16 cellular contexts compared by ENCODE assay signal in the genomic region with DNA sequence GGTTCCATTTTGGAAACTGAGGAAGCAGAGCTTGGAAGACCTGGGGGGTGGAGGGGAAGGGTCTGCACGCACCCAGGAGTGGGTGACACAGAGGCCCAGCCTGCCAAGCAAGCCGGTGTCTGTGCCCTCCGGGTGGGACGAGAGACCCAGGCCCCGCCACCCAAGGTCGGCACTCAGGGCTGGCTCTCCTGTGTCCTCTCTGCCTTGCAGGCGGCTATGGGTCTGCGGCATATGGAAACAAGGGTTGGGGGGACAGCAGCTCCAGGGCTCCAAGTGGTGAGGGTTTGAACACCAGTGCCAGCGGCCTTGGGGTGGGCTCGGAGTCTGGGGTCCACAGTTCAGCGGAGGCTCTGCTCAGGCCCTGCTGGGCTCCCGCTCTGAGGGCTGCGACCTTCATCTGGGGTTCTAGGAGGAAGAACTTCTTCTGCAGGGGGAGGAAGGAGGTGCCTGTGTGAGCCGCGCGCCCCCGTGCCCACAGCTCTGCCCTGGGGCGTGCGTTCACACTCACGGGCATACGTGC. TPM values are rescaled to one million over a fixed set of nuclear protein-coding genes. Genes with fewer than 3 reads are reported as not detected.
DNase-seq lines count a peak whose midpoint lies in the region; ATAC-seq and TF ChIP-seq lines count a peak whose summit lies in the region.
"Had no signal": no experiment of that assay in that cellular context is flagged by ENCODE, and none has a peak within 500 bp of the region (broad histone marks: within the 10 kb centered on the region; RNA-seq: fewer than 3 reads in every experiment).

No MANE protein-coding gene starts in this region.

- H3K9me3 ChIP-seq in CD8-positive, alpha-beta memory T cell (ENCODE audit: low read length), result no peaks in the 10 kb centered on the region
- H3K9me3 ChIP-seq in naive thymus-derived CD4-positive, alpha-beta T cell (ENCODE audit: control insufficient read depth in 2 of 3, low read length in 3 of 3), result no peaks in the 10 kb centered on the region
- H3K9me3 ChIP-seq: upper lobe of left lung had no signal

- H3K27ac ChIP-seq in CD8-positive, alpha-beta memory T cell (ENCODE audit: low read depth, low read length), result peak overlapping the region; percentile 38
- H3K27ac ChIP-seq in naive thymus-derived CD4-positive, alpha-beta T cell (ENCODE audit: low read depth, low read length), result peak overlapping the region; percentile 77
- H3K27ac ChIP-seq: upper lobe of left lung had no signal

- POLR2A ChIA-PET in activated CD4-positive, alpha-beta T cell treated with anti-CD3 and anti-CD28 coated beads for 36 hours (lab: Charles Lee), result interaction anchor here (0.7 to 3.2 kb wide), 5 partner anchors 9 to 24 kb away, joined by 3 to 62 read pairs (median 6); a partner anchor contains a TSS
- POLR2A ChIA-PET in CD8-positive, alpha-beta memory T cell (lab: Charles Lee), result interaction anchor here (0.5 kb wide), 1 partner anchor 22 kb away, joined by 3 read pairs; no protein-coding TSS in a partner anchor
- POLR2A ChIA-PET in activated CD8-positive, alpha-beta T cell treated with anti-CD3 and anti-CD28 coated beads, Interleukin-2, amount 10 ng/mL, durations not matched to agents 7 days and 5 days (lab: Charles Lee), result interaction anchor here (0.8 to 2.2 kb wide), 3 partner anchors 16 to 24 kb away, joined by 7 to 9 read pairs (median 8); no protein-coding TSS in a partner anchor
- POLR2A ChIA-PET in naive thymus-derived CD4-positive, alpha-beta T cell (lab: Charles Lee), result interaction anchor here (0.7 to 5.3 kb wide), 5 partner anchors 15 to 116 kb away, joined by 3 to 34 read pairs (median 5); no protein-coding TSS in a partner anchor

- peak; percentile 62 for DNase-seq in activated CD4-positive, alpha-beta T cell treated with anti-CD3 and anti-CD28 coated beads for 36 hours
- no peak for DNase-seq in activated CD4-positive, alpha-beta T cell treated with anti-CD3 and anti-CD28 coated beads for 1 hour
- no peak for DNase-seq in CD8-positive, alpha-beta memory T cell
- DNase-seq in activated CD8-positive, alpha-beta T cell treated with anti-CD3 and anti-CD28 coated beads, Interleukin-2, amount 10 ng/mL, durations not matched to agents 7 days and 5 days, result no peak
- DNase-seq in naive thymus-derived CD4-positive, alpha-beta T cell, result no peak
- no peak for DNase-seq in posterior vena cava (ENCODE audit: low spot score)
- DNase-seq in type B pancreatic cell (ENCODE audit: extremely low spot score, unreplicated experiment), result no peak
- DNase-seq: NCI-H1436 had no signal

- no peak overlapping the region for H3K4me3 ChIP-seq in CD8-positive, alpha-beta memory T cell (ENCODE audit: low read length)
- no peak overlapping the region for H3K4me3 ChIP-seq in naive thymus-derived CD4-positive, alpha-beta T cell (ENCODE audit: low read length)
- H3K4me3 ChIP-seq: smooth muscle cell had no signal

- ATAC-seq in activated CD4-positive, alpha-beta T cell treated with anti-CD3 and anti-CD28 coated beads for 36 hours, result peak; percentile 9
- no peak for ATAC-seq in activated CD8-positive, alpha-beta T cell treated with anti-CD3 and anti-CD28 coated beads, Interleukin-2, amount 10 ng/mL, durations not matched to agents 7 days and 5 days
- no peak for ATAC-seq in naive thymus-derived CD4-positive, alpha-beta T cell
- ATAC-seq in HG03457 (IDR thresholded peaks at IDR 0.05; ENCODE audit: unreplicated experiment), result no peak

- CTCF ChIA-PET in activated CD4-positive, alpha-beta T cell treated with anti-CD3 and anti-CD28 coated beads for 36 hours (lab: Charles Lee), result interaction anchor here (0.7 to 1.9 kb wide), 7 partner anchors 11 to 80 kb away, joined by 3 to 11 read pairs (median 3); a partner anchor contains a TSS
- CTCF ChIA-PET in CD8-positive, alpha-beta memory T cell (lab: Charles Lee), result interaction anchor here (0.7 to 5.8 kb wide), 4 partner anchors 16 to 89 kb away, joined by 3 to 89 read pairs (median 14); no protein-coding TSS in a partner anchor
- CTCF ChIA-PET in activated CD8-positive, alpha-beta T cell treated with anti-CD3 and anti-CD28 coated beads, Interleukin-2, amount 10 ng/mL, durations not matched to agents 7 days and 5 days (lab: Charles Lee), result interaction anchor here (0.7 to 4.7 kb wide), 8 partner anchors 8 to 91 kb away, joined by 3 to 132 read pairs (median 10); no protein-coding TSS in a partner anchor
- CTCF ChIA-PET in naive thymus-derived CD4-positive, alpha-beta T cell (lab: Charles Lee), result interaction anchor here (0.8 to 3.4 kb wide), 6 partner anchors 21 to 91 kb away, joined by 3 to 57 read pairs (median 6); no protein-coding TSS in a partner anchor

- no peaks in the 10 kb centered on the region for H3K27me3 ChIP-seq in CD8-positive, alpha-beta memory T cell (ENCODE audit: insufficient read depth, low read length, poor library complexity, severe bottlenecking)
- no peaks in the 10 kb centered on the region for H3K27me3 ChIP-seq in naive thymus-derived CD4-positive, alpha-beta T cell (ENCODE audit: control insufficient read depth in 2 of 2, insufficient read depth in 2 of 2, low read length in 2 of 2)
- H3K27me3 ChIP-seq: upper lobe of left lung had no signal

- no peaks in the 10 kb centered on the region for H3K9me3 Mint-ChIP-seq in activated CD4-positive, alpha-beta T cell treated with anti-CD3 and anti-CD28 coated beads for 36 hours (ENCODE audit: low read depth)
- H3K9me3 Mint-ChIP-seq in CD8-positive, alpha-beta memory T cell, result no peaks in the 10 kb centered on the region
- H3K9me3 Mint-ChIP-seq in activated CD8-positive, alpha-beta T cell treated with anti-CD3 and anti-CD28 coated beads, Interleukin-2, amount 10 ng/mL, durations not matched to agents 7 days and 5 days (ENCODE audit: insufficient read depth), result no peaks in the 10 kb centered on the region
- H3K9me3 Mint-ChIP-seq in naive thymus-derived CD4-positive, alpha-beta T cell, result no peaks in the 10 kb centered on the region
- no peaks in the 10 kb centered on the region for H3K9me3 Mint-ChIP-seq in type B pancreatic cell

- H3K36me3 ChIP-seq in CD8-positive, alpha-beta memory T cell (ENCODE audit: insufficient read depth, low read length), result no peaks in the 10 kb centered on the region
- peaks cover 0 to 4% (median 0%) of the 10 kb centered on the region in 3 experiments for H3K36me3 ChIP-seq in naive thymus-derived CD4-positive, alpha-beta T cell (ENCODE audit: control insufficient read depth in 2 of 3, insufficient read depth in 3 of 3, low read length in 3 of 3)

- peaks cover 25% of the 10 kb centered on the region for H3K4me1 Mint-ChIP-seq in activated CD4-positive, alpha-beta T cell treated with anti-CD3 and anti-CD28 coated beads for 36 hours
- H3K4me1 Mint-ChIP-seq in CD8-positive, alpha-beta memory T cell, result peaks cover 5 to 25% (median 6%) of the 10 kb centered on the region in 3 donors
- peaks cover 28% of the 10 kb centered on the region for H3K4me1 Mint-ChIP-seq in activated CD8-positive, alpha-beta T cell treated with anti-CD3 and anti-CD28 coated beads, Interleukin-2, amount 10 ng/mL, durations not matched to agents 7 days and 5 days (ENCODE audit: low read depth)
- H3K4me1 Mint-ChIP-seq in naive thymus-derived CD4-positive, alpha-beta T cell, result peaks cover 0 to 33% (median 16%) of the 10 kb centered on the region in 7 donors
- H3K4me1 Mint-ChIP-seq in type B pancreatic cell (ENCODE audit: unreplicated experiment), result no peaks in the 10 kb centered on the region

- intact Hi-C loops in activated CD4-positive, alpha-beta T cell treated with anti-CD3 and anti-CD28 coated beads for 36 hours (cut with DNase I, micrococcal nuclease), result loop anchor here (1.0 to 10.0 kb wide), 9 partner anchors 16 to 287 kb away; a partner anchor contains a TSS
- intact Hi-C loops in naive thymus-derived CD4-positive, alpha-beta T cell (cut with micrococcal nuclease), result loop anchor here (1.0 to 2.0 kb wide), 8 partner anchors 20 to 292 kb away; a partner anchor contains a TSS
- intact Hi-C loops in posterior vena cava (cut with DNase I), result loop anchor here (2.0 to 10.0 kb wide), 3 partner anchors 85 to 287 kb away; a partner anchor contains a TSS

- H3K27ac Mint-ChIP-seq in activated CD4-positive, alpha-beta T cell treated with anti-CD3 and anti-CD28 coated beads for 36 hours, result no peak overlapping the region
- peak overlapping the region in 5 of 8 donors; percentile 66 to 92 (median 76) for H3K27ac Mint-ChIP-seq in CD8-positive, alpha-beta memory T cell
- no peak overlapping the region for H3K27ac Mint-ChIP-seq in activated CD8-positive, alpha-beta T cell treated with anti-CD3 and anti-CD28 coated beads, Interleukin-2, amount 10 ng/mL, durations not matched to agents 7 days and 5 days
- H3K27ac Mint-ChIP-seq in naive thymus-derived CD4-positive, alpha-beta T cell, result peak overlapping the region in 7 of 9 donors; percentile 28 to 89 (median 76)
- no peak overlapping the region for H3K27ac Mint-ChIP-seq in type B pancreatic cell

- no peak overlapping the region for H3K4me3 Mint-ChIP-seq in activated CD4-positive, alpha-beta T cell treated with anti-CD3 and anti-CD28 coated beads for 36 hours
- H3K4me3 Mint-ChIP-seq in CD8-positive, alpha-beta memory T cell, result peak overlapping the region in 5 of 7 donors; percentile 8 to 61 (median 45)
- H3K4me3 Mint-ChIP-seq in activated CD8-positive, alpha-beta T cell treated with anti-CD3 and anti-CD28 coated beads, Interleukin-2, amount 10 ng/mL, durations not matched to agents 7 days and 5 days, result peak overlapping the region; percentile 34
- H3K4me3 Mint-ChIP-seq in naive thymus-derived CD4-positive, alpha-beta T cell, result peak overlapping the region in 6 of 10 donors; percentile 6 to 63 (median 28)
- no peak overlapping the region for H3K4me3 Mint-ChIP-seq in type B pancreatic cell

- peaks cover 24% of the 10 kb centered on the region for H3K4me1 ChIP-seq in CD8-positive, alpha-beta memory T cell (ENCODE audit: insufficient read depth, low read length)
- peaks cover 13 to 20% of the 10 kb centered on the region in 2 donors for H3K4me1 ChIP-seq in naive thymus-derived CD4-positive, alpha-beta T cell (ENCODE audit: control insufficient read depth in 2 of 2, insufficient read depth in 2 of 2, low read length in 2 of 2)

- no peak for TF ChIP-seq CTCF in type B pancreatic cell (conservative IDR thresholded peaks at IDR 0.05)

- H3K36me3 Mint-ChIP-seq in activated CD4-positive, alpha-beta T cell treated with anti-CD3 and anti-CD28 coated beads for 36 hours (ENCODE audit: low read depth), result peaks cover 33% of the 10 kb centered on the region
- no peaks in the 10 kb centered on the region for H3K36me3 Mint-ChIP-seq in CD8-positive, alpha-beta memory T cell
- H3K36me3 Mint-ChIP-seq in activated CD8-positive, alpha-beta T cell treated with anti-CD3 and anti-CD28 coated beads, Interleukin-2, amount 10 ng/mL, durations not matched to agents 7 days and 5 days (ENCODE audit: low read depth), result no peaks in the 10 kb centered on the region
- H3K36me3 Mint-ChIP-seq in naive thymus-derived CD4-positive, alpha-beta T cell, result no peaks in the 10 kb centered on the region
- H3K36me3 Mint-ChIP-seq in type B pancreatic cell, result no peaks in the 10 kb centered on the region

- no peaks in the 10 kb centered on the region for H3K27me3 Mint-ChIP-seq in activated CD4-positive, alpha-beta T cell treated with anti-CD3 and anti-CD28 coated beads for 36 hours
- peaks cover 0 to 3% of the 10 kb centered on the region in 2 donors for H3K27me3 Mint-ChIP-seq in CD8-positive, alpha-beta memory T cell
- no peaks in the 10 kb centered on the region for H3K27me3 Mint-ChIP-seq in activated CD8-positive, alpha-beta T cell treated with anti-CD3 and anti-CD28 coated beads, Interleukin-2, amount 10 ng/mL, durations not matched to agents 7 days and 5 days (ENCODE audit: low read depth)
- H3K27me3 Mint-ChIP-seq in naive thymus-derived CD4-positive, alpha-beta T cell, result no peaks in the 10 kb centered on the region
- peaks cover 3% of the 10 kb centered on the region for H3K27me3 Mint-ChIP-seq in type B pancreatic cell

RNA-seq across cellular contexts. Expression of a gene that starts 4.6 kb away (rescaled TPM):
- 100 to 1,000 TPM; 614 to 725 TPM for total RNA-seq in activated CD4-positive, alpha-beta T cell treated with anti-CD3 and anti-CD28 coated beads for 36 hours
- total RNA-seq in CD8-positive, alpha-beta memory T cell, result 100 to 1,000 TPM; 186 to 190 TPM
- 193 TPM for polyA plus RNA-seq in CD8-positive, alpha-beta memory T cell
- 100 to 1,000 TPM; 334 to 355 TPM for total RNA-seq in activated CD8-positive, alpha-beta T cell treated with anti-CD3 and anti-CD28 coated beads, Interleukin-2, amount 10 ng/mL, durations not matched to agents 7 days and 5 days
- 100 to 1,000 TPM in 3 of 5 experiments, 10 to 100 TPM in 2; 61.9 to 390 (median 165) TPM for total RNA-seq in naive thymus-derived CD4-positive, alpha-beta T cell
- 100 to 1,000 TPM; 169 to 183 TPM for polyA plus RNA-seq in naive thymus-derived CD4-positive, alpha-beta T cell
- total RNA-seq in posterior vena cava (1 to 10 TPM; 1.9 to 3.0 TPM), type B pancreatic cell (ENCODE audit: low replicate concordance) (1.4 and 1.6 TPM in 2 replicates)
- total RNA-seq: A673, bronchial epithelial cell, dermis microvascular lymphatic vessel endothelial cell, RPMI7951, smooth muscle cell had no signal

RNA-seq across cellular contexts. Expression of a gene that starts 11.6 kb away (rescaled TPM):
- total RNA-seq in activated CD4-positive, alpha-beta T cell treated with anti-CD3 and anti-CD28 coated beads for 36 hours, result 10 to 100 TPM in 1 of 2 experiments, 1 to 10 TPM in 1; 9.0 to 10.9 TPM
- total RNA-seq in CD8-positive, alpha-beta memory T cell, result 1 to 10 TPM in 1 of 2 experiments, under 1 TPM in 1; 0.49 to 1.1 TPM
- 1.9 TPM for polyA plus RNA-seq in CD8-positive, alpha-beta memory T cell
- total RNA-seq in activated CD8-positive, alpha-beta T cell treated with anti-CD3 and anti-CD28 coated beads, Interleukin-2, amount 10 ng/mL, durations not matched to agents 7 days and 5 days, result under 1 TPM; 0.92 to 0.94 TPM
- total RNA-seq in naive thymus-derived CD4-positive, alpha-beta T cell, result 10 to 100 TPM in 2 of 5 experiments, 1 to 10 TPM in 3; 2.3 to 32.4 (median 5.1) TPM
- polyA plus RNA-seq in naive thymus-derived CD4-positive, alpha-beta T cell, result 1 to 10 TPM; 1.5 to 3.2 TPM
- 10 to 100 TPM; 10.3 to 14.5 TPM for total RNA-seq in posterior vena cava
- 13.2 and 17.7 TPM in 2 replicates for total RNA-seq in type B pancreatic cell (ENCODE audit: low replicate concordance)
- total RNA-seq: smooth muscle cell had no signal

RNA-seq across cellular contexts. Expression of a gene that starts 37.0 kb away (rescaled TPM):
- not detected for total RNA-seq in activated CD4-positive, alpha-beta T cell treated with anti-CD3 and anti-CD28 coated beads for 36 hours
- not detected for total RNA-seq in CD8-positive, alpha-beta memory T cell
- polyA plus RNA-seq in CD8-positive, alpha-beta memory T cell, result not detected
- not detected for total RNA-seq in activated CD8-positive, alpha-beta T cell treated with anti-CD3 and anti-CD28 coated beads, Interleukin-2, amount 10 ng/mL, durations not matched to agents 7 days and 5 days
- total RNA-seq in naive thymus-derived CD4-positive, alpha-beta T cell, result not detected
- not detected for polyA plus RNA-seq in naive thymus-derived CD4-positive, alpha-beta T cell
- not detected for total RNA-seq in posterior vena cava
- 0.14 TPM in 1 of 2 replicates, not detected in the other for total RNA-seq in type B pancreatic cell (ENCODE audit: low replicate concordance)
- total RNA-seq: bronchial epithelial cell, dermis microvascular lymphatic vessel endothelial cell, lower leg skin, smooth muscle cell, upper lobe of left lung had no signal
- polyA plus RNA-seq: smooth muscle cell had no signal

RNA-seq across cellular contexts. Expression of a gene that starts 48.5 kb away (rescaled TPM):
- total RNA-seq in activated CD4-positive, alpha-beta T cell treated with anti-CD3 and anti-CD28 coated beads for 36 hours, result 100 to 1,000 TPM; 118 to 182 TPM
- total RNA-seq in CD8-positive, alpha-beta memory T cell, result 100 to 1,000 TPM; 129 to 141 TPM
- polyA plus RNA-seq in CD8-positive, alpha-beta memory T cell, result 74.6 TPM
- total RNA-seq in activated CD8-positive, alpha-beta T cell treated with anti-CD3 and anti-CD28 coated beads, Interleukin-2, amount 10 ng/mL, durations not matched to agents 7 days and 5 days, result 100 to 1,000 TPM in 1 of 2 experiments, 10 to 100 TPM in 1; 99.5 to 111 TPM
- total RNA-seq in naive thymus-derived CD4-positive, alpha-beta T cell, result 100 to 1,000 TPM; 144 to 249 (median 176) TPM
- 10 to 100 TPM; 46.1 to 81.3 TPM for polyA plus RNA-seq in naive thymus-derived CD4-positive, alpha-beta T cell
- total RNA-seq in posterior vena cava (100 to 1,000 TPM in 1 of 2 donors, 10 to 100 TPM in 1; 93.6 to 103 TPM), type B pancreatic cell (ENCODE audit: low replicate concordance) (176 and 184 TPM in 2 replicates)

RNA-seq across cellular contexts. Expression of a gene that starts 49.6 kb away (rescaled TPM):
- not detected for total RNA-seq in activated CD4-positive, alpha-beta T cell treated with anti-CD3 and anti-CD28 coated beads for 36 hours
- total RNA-seq in CD8-positive, alpha-beta memory T cell, result not detected
- polyA plus RNA-seq in CD8-positive, alpha-beta memory T cell, result not detected
- total RNA-seq in activated CD8-positive, alpha-beta T cell treated with anti-CD3 and anti-CD28 coated beads, Interleukin-2, amount 10 ng/mL, durations not matched to agents 7 days and 5 days, result not detected
- not detected for total RNA-seq in naive thymus-derived CD4-positive, alpha-beta T cell
- not detected for polyA plus RNA-seq in naive thymus-derived CD4-positive, alpha-beta T cell
- total RNA-seq in posterior vena cava (not detected), type B pancreatic cell (ENCODE audit: low replicate concordance) (0.21 and 0.97 TPM in 2 replicates)
- total RNA-seq: bronchial epithelial cell, dermis microvascular lymphatic vessel endothelial cell, lower leg skin, RPMI7951, smooth muscle cell had no signal
- polyA plus RNA-seq: smooth muscle cell had no signal

Comparison
In these comparisons a context has a peak if more than half of its experiments do, and no peak if none do; other contexts are left out.
1. H3K27ac Mint-ChIP-seq: peak in CD8-positive, alpha-beta memory T cell (5 of 8) and naive thymus-derived CD4-positive, alpha-beta T cell (7 of 9); none in activated CD4-positive, alpha-beta T cell treated with anti-CD3 and anti-CD28 coated beads for 36 hours (single experiment), activated CD8-positive, alpha-beta T cell treated with anti-CD3 and anti-CD28 coated beads, Interleukin-2, amount 10 ng/mL, durations not matched to agents 7 days and 5 days (single experiment) and type B pancreatic cell (single experiment).
2. H3K4me3 Mint-ChIP-seq: peak in CD8-positive, alpha-beta memory T cell (5 of 7), activated CD8-positive, alpha-beta T cell treated with anti-CD3 and anti-CD28 coated beads, Interleukin-2, amount 10 ng/mL, durations not matched to agents 7 days and 5 days (single experiment) and naive thymus-derived CD4-positive, alpha-beta T cell (6 of 10); none in activated CD4-positive, alpha-beta T cell treated with anti-CD3 and anti-CD28 coated beads for 36 hours (single experiment) and type B pancreatic cell (single experiment).
3. RNA of a gene that starts 4.6 kb away (total RNA-seq): 614 to 725 TPM in activated CD4-positive, alpha-beta T cell treated with anti-CD3 and anti-CD28 coated beads for 36 hours, 334 to 355 TPM in activated CD8-positive, alpha-beta T cell treated with anti-CD3 and anti-CD28 coated beads, Interleukin-2, amount 10 ng/mL, durations not matched to agents 7 days and 5 days, 186 to 190 TPM in CD8-positive, alpha-beta memory T cell and 61.9 to 390 TPM in naive thymus-derived CD4-positive, alpha-beta T cell; 1.9 to 3.0 TPM in posterior vena cava and 1.4 to 1.6 TPM in type B pancreatic cell; every median in the first group is over 10 times any median in the second.